ENCODE assay signal across 2 cellular contexts in the genomic region with DNA sequence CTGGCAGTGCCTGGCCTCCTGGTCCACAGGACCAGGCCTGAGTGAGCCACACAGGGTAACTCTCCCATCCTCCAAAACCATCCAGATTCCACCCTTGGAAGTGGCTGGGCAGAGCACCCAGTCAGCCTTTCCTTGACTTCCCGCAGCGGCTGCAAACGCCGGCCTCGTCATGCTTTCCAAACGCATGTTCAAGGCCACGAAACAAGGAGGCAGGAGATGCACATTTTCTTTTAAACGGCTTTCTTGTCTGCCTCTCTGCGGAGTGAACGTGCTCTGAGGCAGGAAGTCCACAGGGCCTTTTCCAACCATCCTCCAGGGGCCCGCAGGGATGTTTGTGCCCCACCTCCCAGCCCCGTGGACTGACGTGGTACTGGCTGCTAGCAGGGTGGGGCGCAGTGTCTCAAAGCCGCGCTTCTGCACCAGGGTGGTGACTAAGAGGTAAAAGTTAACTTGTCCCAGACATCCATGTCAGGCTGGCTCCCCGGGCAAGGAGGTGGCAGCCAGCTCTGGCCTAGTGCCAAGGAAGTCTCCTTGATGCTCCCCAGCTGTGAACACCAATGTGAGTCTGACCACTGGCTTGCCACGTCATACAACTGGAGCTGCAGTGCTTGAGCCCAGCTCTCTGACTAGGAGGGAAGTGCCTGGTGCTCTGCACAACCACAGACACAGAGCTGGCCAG.
A peak's percentile ranks its signal among the peaks of the same experiment; 100 is the strongest.
TF ChIP-seq lines count a peak whose summit lies in the region.

No MANE protein-coding gene starts in this region.

TF ChIP-seq in HepG2, 621 proteins besides CTCF, POLR2A, EP300 and RAD21 (continued from another document):
- TF ChIP-seq CREB1 (IDR thresholded peaks at IDR 0.05): 0 out of 2 replicates have a peak, but pooled peaks have one; percentile 11
- no peak for TF ChIP-seq CREB1 (CRISPR knock-in tag; IDR thresholded peaks at IDR 0.05)

TF ChIP-seq in SK-N-SH treated with all-trans-retinoic acid at 6 μM for 48 hours, 23 proteins besides CTCF, POLR2A, EP300 and RAD21 (continued from another document):
- no peak for TF ChIP-seq BACH2 (CRISPR knock-in tag; IDR thresholded peaks at IDR 0.05; ENCODE audit: borderline replicate concordance)
- TF ChIP-seq, protein P1, sequence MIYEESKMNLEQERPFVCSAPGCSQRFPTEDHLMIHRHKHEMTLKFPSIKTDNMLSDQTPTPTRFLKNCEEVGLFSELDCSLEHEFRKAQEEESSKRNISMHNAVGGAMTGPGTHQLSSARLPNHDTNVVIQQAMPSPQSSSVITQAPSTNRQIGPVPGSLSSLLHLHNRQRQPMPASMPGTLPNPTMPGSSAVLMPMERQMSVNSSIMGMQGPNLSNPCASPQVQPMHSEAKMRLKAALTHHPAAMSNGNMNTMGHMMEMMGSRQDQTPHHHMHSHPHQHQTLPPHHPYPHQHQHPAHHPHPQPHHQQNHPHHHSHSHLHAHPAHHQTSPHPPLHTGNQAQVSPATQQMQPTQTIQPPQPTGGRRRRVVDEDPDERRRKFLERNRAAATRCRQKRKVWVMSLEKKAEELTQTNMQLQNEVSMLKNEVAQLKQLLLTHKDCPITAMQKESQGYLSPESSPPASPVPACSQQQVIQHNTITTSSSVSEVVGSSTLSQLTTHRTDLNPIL (CRISPR knock-in tag; IDR thresholded peaks at IDR 0.05; ENCODE audit: low read depth): no peak
- TF ChIP-seq TCF4 (CRISPR knock-in tag; IDR thresholded peaks at IDR 0.05; ENCODE audit: borderline replicate concordance): no peak
